In the genomic region with DNA sequence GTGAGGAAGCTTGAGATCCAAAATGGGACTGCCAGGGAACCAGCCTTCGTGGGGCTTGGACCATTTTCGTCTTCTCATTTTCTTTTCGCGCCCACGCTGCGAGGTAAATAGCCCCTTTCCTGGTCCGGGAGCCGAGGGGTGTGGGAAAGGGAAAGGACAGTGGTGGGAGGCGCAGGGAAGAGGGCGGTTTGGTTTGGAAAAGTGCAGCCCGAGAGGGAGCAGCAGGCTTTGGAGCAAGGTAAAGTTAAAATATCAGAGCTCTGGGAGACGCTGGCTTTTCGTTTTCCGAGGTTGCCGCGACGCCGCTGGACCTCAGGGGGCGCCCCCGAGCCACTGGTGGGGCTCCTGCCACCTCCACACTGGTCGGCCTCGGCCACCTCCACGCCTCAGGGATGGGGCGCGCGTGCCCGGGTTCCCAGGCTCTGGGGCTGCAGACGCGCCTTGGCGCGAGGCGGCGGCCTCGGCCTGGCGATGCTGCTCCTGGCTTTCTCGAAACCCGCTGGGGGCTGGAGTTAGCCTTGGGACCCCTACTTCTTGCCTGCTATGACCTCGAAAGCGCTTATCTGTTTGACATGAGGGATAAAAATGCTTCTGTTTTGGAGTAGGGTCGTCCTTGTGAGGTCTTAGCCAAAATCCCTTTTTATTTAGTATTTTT, we compare ENCODE assay signal across 8 cellular contexts. TPM values are rescaled to one million over a fixed set of nuclear protein-coding genes. Genes with fewer than 3 reads are reported as not detected.
A peak's percentile ranks its signal among the peaks of the same experiment; 100 is the strongest.
DNase-seq lines count a peak whose midpoint lies in the region; ATAC-seq and TF ChIP-seq lines count a peak whose summit lies in the region.

No MANE protein-coding gene starts in this region.

- H3K27me3 Mint-ChIP-seq in type B pancreatic cell = peaks cover 5% of the 10 kb centered on the region
- H3K27me3 Mint-ChIP-seq in T-helper 17 cell = peaks cover 47% of the 10 kb centered on the region

- H3K4me1 ChIP-seq in ES-I3 (ENCODE audit: insufficient read depth, low read length) = peaks cover 7% of the 10 kb centered on the region

- DNase-seq in NCI-H526 (lab: John Stamatoyannopoulos, UW) (peak; percentile 41 to 80), mesenteric fat pad (ENCODE audit: low spot score) (peak; percentile 93), type B pancreatic cell (ENCODE audit: extremely low spot score, unreplicated experiment) (peak; percentile 90), HuH-7.5 (ENCODE audit: low spot score) (no peak), T-helper 17 cell (no peak)
- no peak for DNase-seq in stimulated activated CD4-positive, alpha-beta T cell treated with anti-CD3 and anti-CD28 coated beads, Interleukin-4, amount 100 ng/mL, for 24 hours

- H3K4me3 Mint-ChIP-seq in type B pancreatic cell (peak overlapping the region; percentile 98), T-helper 17 cell (no peak overlapping the region)

- H3K36me3 Mint-ChIP-seq in type B pancreatic cell (no peaks in the 10 kb centered on the region), T-helper 17 cell (ENCODE audit: low read depth) (no peaks in the 10 kb centered on the region)

- H3K9me3 ChIP-seq in ES-I3 (ENCODE audit: control insufficient read depth, insufficient read depth, low read length) (no peaks in the 10 kb centered on the region), T-helper 17 cell (ENCODE audit: control insufficient read depth, low read length, poor library complexity, severe bottlenecking) (peaks cover 3% of the 10 kb centered on the region)

- peak overlapping the region; percentile 66 for H3K27ac Mint-ChIP-seq in type B pancreatic cell
- H3K27ac Mint-ChIP-seq in T-helper 17 cell = no peak overlapping the region

- H3K9ac ChIP-seq in ES-I3 (ENCODE audit: low read depth, low read length) = peak overlapping the region; percentile 100

- no peaks in the 10 kb centered on the region for H3K36me3 ChIP-seq in ES-I3 (ENCODE audit: insufficient read depth, low read length)

- peaks cover 16% of the 10 kb centered on the region for H3K4me1 Mint-ChIP-seq in type B pancreatic cell (ENCODE audit: unreplicated experiment)
- H3K4me1 Mint-ChIP-seq in T-helper 17 cell = peaks cover 3% of the 10 kb centered on the region

- peak; percentile 45 for ATAC-seq in esophagus mucosa
- no peak for ATAC-seq in T-helper 17 cell

- H3K9me3 Mint-ChIP-seq in type B pancreatic cell = no peaks in the 10 kb centered on the region

- peak; percentile 92 for TF ChIP-seq CTCF in type B pancreatic cell (conservative IDR thresholded peaks at IDR 0.05)

RNA-seq across cellular contexts. Expression of a gene that starts 3.2 kb away (rescaled TPM):
- 9.2 TPM for total RNA-seq in esophagus mucosa
- total RNA-seq in mesenteric fat pad = 124 TPM
- 29.3 and 77.2 TPM in 2 replicates for total RNA-seq in type B pancreatic cell (ENCODE audit: low replicate concordance)
- total RNA-seq in T-helper 17 cell = under 1 TPM in 1 of 2 donors, not detected in 1; 0.02 TPM

Comparison
In these comparisons a context has a peak if more than half of its experiments do, and no peak if none do; other contexts are left out.
1. DNase-seq: peak in NCI-H526 (2 of 2), mesenteric fat pad (single experiment) and type B pancreatic cell (single experiment); none in HuH-7.5 (single experiment), stimulated activated CD4-positive, alpha-beta T cell treated with anti-CD3 and anti-CD28 coated beads, Interleukin-4, amount 100 ng/mL, for 24 hours (single experiment) and T-helper 17 cell (0 of 3).